In genomic region chr5:43075319-43076293, GRCh38 we compare ENCODE assay signal across 12 cellular contexts. TPM values are rescaled to one million over a fixed set of nuclear protein-coding genes. Genes with fewer than 3 reads are reported as not detected.
A peak's percentile ranks its signal among the peaks of the same experiment; 100 is the strongest.
DNase-seq lines count a peak whose midpoint lies in the region; ATAC-seq, FAIRE-seq and TF ChIP-seq lines count a peak whose summit lies in the region.
"Had no signal": no experiment of that assay in that cellular context is flagged by ENCODE, and none has a peak within 500 bp of the region (broad histone marks: within the 10 kb centered on the region; RNA-seq: fewer than 3 reads in every experiment).

No MANE protein-coding gene starts in this region.

- no peaks in the 10 kb centered on the region for H3K27me3 ChIP-seq in adipocyte (replicated peaks; ENCODE audit: control insufficient read depth, insufficient read depth, low read length)
- H3K27me3 ChIP-seq in hepatocyte: no peaks in the 10 kb centered on the region
- H3K27me3 ChIP-seq in thoracic aorta (replicated peaks; ENCODE audit: insufficient read depth): no peaks in the 10 kb centered on the region

- 86% methylated on average over 12 of the region's 12 CpGs for WGBS in hepatocyte (ENCODE audit: low lambda C conversion rate, missing lambda C conversion rate)

- no peak for DNase-seq in activated CD8-positive, alpha-beta memory T cell treated with anti-CD3 and anti-CD28 coated beads, Interleukin-2, amount 10 ng/mL, durations not matched to agents 7 days and 5 days
- no peak for DNase-seq in activated CD8-positive, alpha-beta memory T cell treated with anti-CD3 and anti-CD28 coated beads, Interleukin-2, amount 50 U/mL, for 48 hours
- DNase-seq in adipocyte (ENCODE audit: low read depth): peak; percentile 37
- no peak for DNase-seq in hepatocyte (ENCODE audit: low spot score)
- peak; percentile 21 for DNase-seq in thoracic aorta (ENCODE audit: low spot score)
- no peak for DNase-seq in LoVo (ENCODE audit: low spot score)
- no peak for DNase-seq in NCI-H1092 treated with DMSO at 0.1 percent for 48 hours (lab: John Stamatoyannopoulos, UW)
- no peak for DNase-seq in HTR-8/SVneo (ENCODE audit: insufficient read length, low spot score)
- DNase-seq: hypothalamus, NCI-H510A, occipital lobe had no signal

- no peaks in the 10 kb centered on the region for H3K9me2 ChIP-seq in hepatocyte (replicated peaks; ENCODE audit: insufficient read depth)

- no peaks in the 10 kb centered on the region for H4K20me1 ChIP-seq in hepatocyte (ENCODE audit: insufficient read depth, poor library complexity, severe bottlenecking)

- no peak overlapping the region for H3K4me3 Mint-ChIP-seq in activated CD8-positive, alpha-beta memory T cell treated with anti-CD3 and anti-CD28 coated beads, Interleukin-2, amount 10 ng/mL, durations not matched to agents 7 days and 5 days

- FAIRE-seq in HTR-8/SVneo (lab: Jason Lieb, UNC): no peak

- peak overlapping the region; percentile 64 for H3K27ac Mint-ChIP-seq in activated CD8-positive, alpha-beta memory T cell treated with anti-CD3 and anti-CD28 coated beads, Interleukin-2, amount 10 ng/mL, durations not matched to agents 7 days and 5 days

- no peak for ATAC-seq in activated CD8-positive, alpha-beta memory T cell treated with anti-CD3 and anti-CD28 coated beads, Interleukin-2, amount 10 ng/mL, durations not matched to agents 7 days and 5 days
- peak; percentile 32 for ATAC-seq in thoracic aorta (ENCODE audit: insufficient number of reproducible peaks, low FRiP score, low read depth)

- H3K4me3 ChIP-seq in adipocyte (ENCODE audit: low read length) (peak overlapping the region; percentile 53), hepatocyte (no peak overlapping the region), thoracic aorta (no peak overlapping the region)

- H3K9me3 Mint-ChIP-seq in activated CD8-positive, alpha-beta memory T cell treated with anti-CD3 and anti-CD28 coated beads, Interleukin-2, amount 10 ng/mL, durations not matched to agents 7 days and 5 days (ENCODE audit: low read depth): no peaks in the 10 kb centered on the region

- peaks cover 48% of the 10 kb centered on the region for H3K79me2 ChIP-seq in hepatocyte

- CTCF ChIA-PET in activated CD8-positive, alpha-beta memory T cell treated with anti-CD3 and anti-CD28 coated beads, Interleukin-2, amount 10 ng/mL, durations not matched to agents 7 days and 5 days (lab: Charles Lee): interaction anchor here (2.5 kb wide), 1 partner anchor 30 kb away, joined by 17 read pairs; no protein-coding TSS in a partner anchor

- peak overlapping the region; percentile 54 for H3K27ac ChIP-seq in hepatocyte
- peak overlapping the region in 1 of 2 donors; percentile 32 for H3K27ac ChIP-seq in thoracic aorta
- H3K27ac ChIP-seq: HL-60 had no signal

- peaks cover 27% of the 10 kb centered on the region for H3K36me3 Mint-ChIP-seq in activated CD8-positive, alpha-beta memory T cell treated with anti-CD3 and anti-CD28 coated beads, Interleukin-2, amount 10 ng/mL, durations not matched to agents 7 days and 5 days

- H3K4me2 ChIP-seq in hepatocyte: peak overlapping the region; percentile 5

- no peak overlapping the region for H2AFZ ChIP-seq in hepatocyte

- H3K9ac ChIP-seq in adipocyte (ENCODE audit: low read length): peak overlapping the region; percentile 50

- H3K27me3 Mint-ChIP-seq in activated CD8-positive, alpha-beta memory T cell treated with anti-CD3 and anti-CD28 coated beads, Interleukin-2, amount 10 ng/mL, durations not matched to agents 7 days and 5 days: no peaks in the 10 kb centered on the region

- H3K36me3 ChIP-seq in adipocyte (ENCODE audit: control insufficient read depth, insufficient read depth, low read length, severe bottlenecking) (peaks cover 23% of the 10 kb centered on the region), hepatocyte (replicated peaks; ENCODE audit: insufficient read depth, low read depth) (no peaks in the 10 kb centered on the region), thoracic aorta (peaks cover 17% of the 10 kb centered on the region)

- no peak for TF ChIP-seq CTCF in hepatocyte (IDR thresholded peaks at IDR 0.05; ENCODE audit: poor library complexity)
- TF ChIP-seq CTCF in thoracic aorta (IDR thresholded peaks at IDR 0.05): no peak

- H3K4me1 ChIP-seq in adipocyte (ENCODE audit: control insufficient read depth, insufficient read depth, low read length): peaks cover 19% of the 10 kb centered on the region
- peaks cover 7% of the 10 kb centered on the region for H3K4me1 ChIP-seq in hepatocyte (ENCODE audit: insufficient read depth)
- peaks cover 0 to 5% of the 10 kb centered on the region in 2 donors for H3K4me1 ChIP-seq in thoracic aorta (ENCODE audit: control insufficient read depth in 1 of 2, low read depth in 2 of 2)

- peaks cover 30% of the 10 kb centered on the region for H3K4me1 Mint-ChIP-seq in activated CD8-positive, alpha-beta memory T cell treated with anti-CD3 and anti-CD28 coated beads, Interleukin-2, amount 10 ng/mL, durations not matched to agents 7 days and 5 days

- H3K9me3 ChIP-seq in adipocyte (ENCODE audit: control insufficient read depth, low read length): no peaks in the 10 kb centered on the region
- H3K9me3 ChIP-seq in hepatocyte (ENCODE audit: low read depth): no peaks in the 10 kb centered on the region
- H3K9me3 ChIP-seq in thoracic aorta: no peaks in the 10 kb centered on the region

RNA-seq across cellular contexts. Expression of gene ANXA2R, which starts 35.5 kb away (rescaled TPM):
- 10 to 100 TPM; 14.5 to 32.0 TPM for total RNA-seq in activated CD8-positive, alpha-beta memory T cell treated with anti-CD3 and anti-CD28 coated beads, Interleukin-2, amount 10 ng/mL, durations not matched to agents 7 days and 5 days
- 0.93 and 4.4 TPM in 2 replicates for total RNA-seq in hepatocyte
- polyA plus RNA-seq in hepatocyte: 3.2 and 4.5 TPM in 2 replicates
- 1 to 10 TPM; 3.2 to 5.3 TPM for total RNA-seq in thoracic aorta

RNA-seq across cellular contexts. Expression of gene ZNF131, which starts 45.1 kb away (rescaled TPM):
- 10 to 100 TPM; 39.9 to 56.2 TPM for total RNA-seq in activated CD8-positive, alpha-beta memory T cell treated with anti-CD3 and anti-CD28 coated beads, Interleukin-2, amount 10 ng/mL, durations not matched to agents 7 days and 5 days
- total RNA-seq in hepatocyte: 27.9 and 44.7 TPM in 2 replicates
- 23.1 and 27.1 TPM in 2 replicates for polyA plus RNA-seq in hepatocyte
- total RNA-seq in thoracic aorta: 10 to 100 TPM; 22.5 to 35.4 TPM

Comparison
In these comparisons a context has a peak if more than half of its experiments do, and no peak if none do; other contexts are left out.
1. DNase-seq: peak in adipocyte (single experiment) and thoracic aorta (single experiment); none in activated CD8-positive, alpha-beta memory T cell treated with anti-CD3 and anti-CD28 coated beads, Interleukin-2, amount 10 ng/mL, durations not matched to agents 7 days and 5 days (single experiment), activated CD8-positive, alpha-beta memory T cell treated with anti-CD3 and anti-CD28 coated beads, Interleukin-2, amount 50 U/mL, for 48 hours (single experiment), hepatocyte (single experiment), LoVo (single experiment), NCI-H1092 treated with DMSO at 0.1 percent for 48 hours (single experiment) and HTR-8/SVneo (single experiment).